ENCODE assay signal across 9 cellular contexts in the genomic region with DNA sequence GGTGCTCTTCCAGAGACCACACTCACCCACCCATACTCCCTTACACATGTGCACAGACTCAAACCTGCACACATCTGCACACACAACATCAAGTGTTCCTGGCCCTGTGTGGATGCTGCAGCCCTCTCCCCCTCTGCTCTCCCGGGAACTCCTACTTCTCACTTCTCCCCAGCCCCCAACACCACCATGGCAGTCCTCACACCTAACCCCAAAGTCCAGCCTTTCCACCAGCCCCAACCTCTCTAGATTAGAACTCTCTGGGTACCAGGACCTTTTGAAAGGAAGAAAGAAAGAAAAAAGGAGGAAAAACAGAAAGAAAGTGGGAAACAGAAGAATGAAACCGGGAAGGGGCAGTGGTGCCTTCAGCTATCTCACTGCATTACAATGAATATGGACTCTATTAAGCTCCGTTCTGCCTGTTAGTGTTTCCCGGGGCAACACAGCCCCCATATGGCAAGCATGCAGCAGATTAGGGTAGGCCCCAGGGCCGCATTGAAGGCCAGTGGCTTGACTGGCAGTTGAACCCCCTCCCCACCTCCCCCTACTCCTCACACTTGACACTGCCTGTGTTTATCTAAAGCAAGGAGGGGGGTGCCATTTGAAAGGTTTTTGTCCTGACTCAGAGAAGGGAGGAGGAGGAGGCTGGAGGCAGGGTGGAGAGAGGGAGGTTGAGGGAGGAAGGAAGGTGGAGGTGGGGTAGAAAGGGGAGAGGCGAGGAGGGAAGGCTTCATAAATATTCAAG. TPM values are rescaled to one million over a fixed set of nuclear protein-coding genes. Genes with fewer than 3 reads are reported as not detected.
DNase-seq lines count a peak whose midpoint lies in the region; ATAC-seq, FAIRE-seq and TF ChIP-seq lines count a peak whose summit lies in the region.
"Had no signal": no experiment of that assay in that cellular context is flagged by ENCODE, and none has a peak within 500 bp of the region (broad histone marks: within the 10 kb centered on the region; RNA-seq: fewer than 3 reads in every experiment).

No MANE protein-coding gene starts in this region.

- no peak for ATAC-seq in HG03095 (IDR thresholded peaks at IDR 0.05; ENCODE audit: unreplicated experiment)

- H3K27ac ChIP-seq in keratinocyte (ENCODE audit: control insufficient read depth, insufficient read depth, low read length) (peak overlapping the region; percentile 28), testis (peak overlapping the region; percentile 15 to 36)

- H3K9ac ChIP-seq in keratinocyte (ENCODE audit: control insufficient read depth, extremely low read depth, insufficient read depth, low read length): peak overlapping the region; percentile 18

- H3K27me3 ChIP-seq in keratinocyte (ENCODE audit: control insufficient read depth, extremely low read depth, insufficient read depth, low read length) (no peaks in the 10 kb centered on the region), testis (no peaks in the 10 kb centered on the region)

- no peaks in the 10 kb centered on the region for H3K9me3 ChIP-seq in keratinocyte (ENCODE audit: control insufficient read depth, low read depth, low read length)
- no peaks in the 10 kb centered on the region for H3K9me3 ChIP-seq in testis

- no peaks in the 10 kb centered on the region for H4K20me1 ChIP-seq in keratinocyte (ENCODE audit: control insufficient read depth, extremely low read depth, insufficient read depth, low read length)

- peak overlapping the region; percentile 68 for H3K4me2 ChIP-seq in keratinocyte (ENCODE audit: control insufficient read depth, extremely low read depth, insufficient read depth, low read depth, low read length)

- peaks cover 26% of the 10 kb centered on the region for H3K4me1 Mint-ChIP-seq in activated T-helper 1 cell treated with anti-CD3 and anti-CD28 coated beads, Interleukin-12 subunit alpha, Interleukin-12 subunit beta, Interleukin-2, Interleukin-4 antibody, amounts not matched to agents 30 ng/mL and 10 ng/mL and 1 ng/mL, durations not matched to agents 14 hours and 24 hours and 36 hours (ENCODE audit: low read depth)

- H3K9me3 Mint-ChIP-seq in activated T-helper 1 cell treated with anti-CD3 and anti-CD28 coated beads, Interleukin-12 subunit alpha, Interleukin-12 subunit beta, Interleukin-2, Interleukin-4 antibody, amounts not matched to agents 30 ng/mL and 10 ng/mL and 1 ng/mL, durations not matched to agents 14 hours and 24 hours and 36 hours: no peaks in the 10 kb centered on the region

- H3K27ac Mint-ChIP-seq in activated T-helper 1 cell treated with anti-CD3 and anti-CD28 coated beads, Interleukin-12 subunit alpha, Interleukin-12 subunit beta, Interleukin-2, Interleukin-4 antibody, amounts not matched to agents 30 ng/mL and 10 ng/mL and 1 ng/mL, durations not matched to agents 14 hours and 24 hours and 36 hours: peak overlapping the region; percentile 61

- DNase-seq in NCI-H748 (lab: John Stamatoyannopoulos, UW; ENCODE audit: unreplicated experiment) (peak; percentile 19), NCI-H748 treated with DMSO at 0.1 percent for 48 hours (lab: John Stamatoyannopoulos, UW) (no peak), keratinocyte (ENCODE audit: low read depth, low spot score) (no peak), testis (no peak), HuH-7 (ENCODE audit: low spot score) (no peak), NK-92 (lab: John Stamatoyannopoulos, UW; ENCODE audit: unreplicated experiment) (no peak)
- DNase-seq in activated T-helper 1 cell treated with anti-CD3 and anti-CD28 coated beads, Interleukin-12 subunit alpha, Interleukin-12 subunit beta, Interleukin-2, Interleukin-4 antibody, amounts not matched to agents 30 ng/mL and 10 ng/mL and 1 ng/mL, durations not matched to agents 14 hours and 24 hours and 36 hours (ENCODE audit: low spot score): no peak
- DNase-seq: activated CD8-positive, alpha-beta memory T cell treated with anti-CD3 and anti-CD28 coated beads, Interleukin-2, amount 50 U/mL, for 4 hours had no signal

- H3K4me1 ChIP-seq in keratinocyte (ENCODE audit: control insufficient read depth, extremely low read depth, insufficient read depth, low read length) (peaks cover 32% of the 10 kb centered on the region), testis (peaks cover 16% of the 10 kb centered on the region)

- WGBS in testis, 2 donors: 47 to 51% methylated on average over 6 of the region's 6 CpGs

- H3K27me3 Mint-ChIP-seq in activated T-helper 1 cell treated with anti-CD3 and anti-CD28 coated beads, Interleukin-12 subunit alpha, Interleukin-12 subunit beta, Interleukin-2, Interleukin-4 antibody, amounts not matched to agents 30 ng/mL and 10 ng/mL and 1 ng/mL, durations not matched to agents 14 hours and 24 hours and 36 hours (ENCODE audit: insufficient read depth): peaks cover 4% of the 10 kb centered on the region

- intact Hi-C loops in activated T-helper 1 cell treated with anti-CD3 and anti-CD28 coated beads, Interleukin-12 subunit alpha, Interleukin-12 subunit beta, Interleukin-2, Interleukin-4 antibody, amounts not matched to agents 30 ng/mL and 10 ng/mL and 1 ng/mL, durations not matched to agents 14 hours and 24 hours and 36 hours (cut with micrococcal nuclease): no loop called here
- intact Hi-C loops in testis (cut with DNase I; ENCODE audit: low total_unique reads): no loop called here

- peak overlapping the region in 2 of 3 experiments; percentile 31 to 41 for H3K4me3 ChIP-seq in keratinocyte (ENCODE audit: control insufficient read depth in 2 of 3, extremely low read depth in 1 of 3, insufficient read depth in 2 of 3, low read depth in 1 of 3, low read length in 3 of 3)
- H3K4me3 ChIP-seq in testis: no peak overlapping the region

- H3K36me3 Mint-ChIP-seq in activated T-helper 1 cell treated with anti-CD3 and anti-CD28 coated beads, Interleukin-12 subunit alpha, Interleukin-12 subunit beta, Interleukin-2, Interleukin-4 antibody, amounts not matched to agents 30 ng/mL and 10 ng/mL and 1 ng/mL, durations not matched to agents 14 hours and 24 hours and 36 hours (ENCODE audit: low read depth): no peaks in the 10 kb centered on the region

- dilution Hi-C loops in keratinocyte (cut with MboI; ENCODE audit: extremely low pct_ligation_motif_present, low sequenced_read_pairs): no loop called here

- no peak for TF ChIP-seq POLR2A in testis (IDR thresholded peaks at IDR 0.05)

- TF ChIP-seq CTCF in keratinocyte (optimal IDR thresholded peaks at IDR 0.05 in 1 of 3, IDR thresholded peaks at IDR 0.05 in 1 of 3, conservative IDR thresholded peaks at IDR 0.05 in 1 of 3; ENCODE audit: extremely low read depth in 1 of 3, insufficient read depth in 2 of 3, low read length in 3 of 3) (no peak), testis (IDR thresholded peaks at IDR 0.05) (no peak)

- FAIRE-seq in keratinocyte (lab: Jason Lieb, UNC): no peak

- no peaks in the 10 kb centered on the region for H3K79me2 ChIP-seq in keratinocyte (ENCODE audit: control insufficient read depth, insufficient read depth, low read length)

- peak overlapping the region; percentile 68 for H2AFZ ChIP-seq in keratinocyte (ENCODE audit: control insufficient read depth, low read length)

- H3K9me1 ChIP-seq in keratinocyte (ENCODE audit: control insufficient read depth, extremely low read depth, insufficient read depth, low read length): no peaks in the 10 kb centered on the region

- H3K4me3 Mint-ChIP-seq in activated T-helper 1 cell treated with anti-CD3 and anti-CD28 coated beads, Interleukin-12 subunit alpha, Interleukin-12 subunit beta, Interleukin-2, Interleukin-4 antibody, amounts not matched to agents 30 ng/mL and 10 ng/mL and 1 ng/mL, durations not matched to agents 14 hours and 24 hours and 36 hours: no peak overlapping the region

- no peaks in the 10 kb centered on the region for H3K36me3 ChIP-seq in keratinocyte (ENCODE audit: control insufficient read depth in 2 of 2, extremely low read depth in 1 of 2, insufficient read depth in 2 of 2, low read length in 2 of 2)
- no peaks in the 10 kb centered on the region for H3K36me3 ChIP-seq in testis (ENCODE audit: low read depth, missing control alignments)

RNA-seq across cellular contexts. Expression of a gene that starts 30.1 kb away (rescaled TPM):
- total RNA-seq in activated T-helper 1 cell treated with anti-CD3 and anti-CD28 coated beads, Interleukin-12 subunit alpha, Interleukin-12 subunit beta, Interleukin-2, Interleukin-4 antibody, amounts not matched to agents 30 ng/mL and 10 ng/mL and 1 ng/mL, durations not matched to agents 14 hours and 24 hours and 36 hours: 2.1 and 3.3 TPM in 2 replicates
- polyA plus RNA-seq in keratinocyte: 9.3 to 11.3 TPM (median 11.2 TPM) in 3 replicates
- polyA plus RNA-seq in keratinocyte (2011; ENCODE audit: low read depth): 7.9 TPM
- polyA plus RNA-seq in keratinocyte (2011; cell fraction: cytosol; rRNA removed): 8.5 and 12.4 TPM in 2 replicates
- 17.8 and 22.0 TPM in 2 replicates for polyA plus RNA-seq in keratinocyte (2011; cell fraction: nucleus; rRNA removed)
- polyA plus RNA-seq in keratinocyte (2012; ENCODE audit: low replicate concordance): 5.5 and 8.0 TPM in 2 replicates
- polyA minus RNA-seq in keratinocyte: 16.0 to 20.6 TPM (median 16.2 TPM) in 3 replicates
- 5.9 TPM for polyA minus RNA-seq in keratinocyte (2011; cell fraction: cytosol; rRNA and poly(A)+ RNA removed)
- 16.7 and 20.6 TPM in 2 replicates for polyA minus RNA-seq in keratinocyte (2011; cell fraction: nucleus; rRNA and poly(A)+ RNA removed)
- 10 to 100 TPM; 24.5 to 33.6 TPM for total RNA-seq in testis
- polyA plus RNA-seq in testis (ENCODE audit: insufficient read depth, low read depth, low replicate concordance): 28.4 TPM

Comparison
In these comparisons a context has a peak if more than half of its experiments do, and no peak if none do; other contexts are left out.
1. H3K4me3 ChIP-seq: peak in keratinocyte (2 of 3); none in testis (0 of 2).